ENCODE assay signal across 17 cellular contexts in the genomic region with DNA sequence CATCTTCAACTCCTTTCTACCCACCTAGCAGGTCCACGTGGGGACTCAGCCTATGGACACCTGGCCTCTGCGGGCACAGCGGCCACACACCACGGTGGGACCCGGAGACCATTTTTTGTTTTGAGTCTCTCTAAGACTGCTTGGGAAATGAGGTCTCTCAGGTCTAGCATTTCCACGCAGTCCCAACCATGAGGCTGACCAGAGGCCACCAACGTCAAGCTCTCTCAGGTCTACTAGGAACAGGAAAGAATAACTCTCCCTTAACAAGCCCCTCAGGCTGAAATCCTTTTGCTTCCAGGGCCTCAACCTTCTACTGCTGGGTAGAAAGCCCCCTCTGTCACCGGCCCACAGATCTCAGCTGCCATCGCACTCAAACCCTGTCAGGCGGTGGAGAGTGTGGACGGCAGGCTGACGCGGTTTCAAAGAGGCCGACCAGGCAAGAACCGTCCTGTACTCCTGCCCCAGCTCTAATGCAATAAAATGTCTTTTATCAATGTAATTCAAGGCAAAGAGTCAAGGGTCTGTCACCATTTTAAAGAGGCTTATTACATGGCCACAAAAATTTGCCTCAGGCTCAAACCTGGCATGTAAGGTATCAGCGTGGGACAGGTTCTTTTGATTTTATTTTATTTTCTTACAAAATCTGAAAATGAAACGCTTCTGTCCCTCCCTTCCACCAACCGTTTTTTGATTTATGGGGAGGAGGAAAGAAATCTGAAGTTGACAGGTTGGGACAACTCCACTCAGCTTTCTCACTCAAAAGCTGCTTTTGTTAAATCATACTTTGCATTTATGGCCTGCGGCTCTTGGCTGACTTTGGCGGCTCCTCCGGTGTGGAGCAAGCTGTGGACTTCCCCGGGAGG.
DNase-seq lines count a peak whose midpoint lies in the region; ATAC-seq, FAIRE-seq and TF ChIP-seq lines count a peak whose summit lies in the region.
"Had no signal": no experiment of that assay in that cellular context is flagged by ENCODE, and none has a peak within 500 bp of the region (broad histone marks: within the 10 kb centered on the region; RNA-seq: fewer than 3 reads in every experiment).

No MANE protein-coding gene starts in this region.

- no peak for TF ChIP-seq POLR2A in HepG2 (IDR thresholded peaks at IDR 0.05; ENCODE audit: insufficient read depth in 1 of 2, low read depth in 2 of 2, low read length in 2 of 2)
- no peak for TF ChIP-seq POLR2A in right lobe of liver (IDR thresholded peaks at IDR 0.05)
- no peak for TF ChIP-seq POLR2A in H1 (IDR thresholded peaks at IDR 0.05; ENCODE audit: control extremely low read depth in 1 of 2, low read depth in 2 of 2, low read length in 2 of 2)

- H3K4me1 Mint-ChIP-seq in osteocyte (ENCODE audit: unreplicated experiment): peaks cover 17% of the 10 kb centered on the region

- no peak overlapping the region for H3K27ac Mint-ChIP-seq in osteocyte (ENCODE audit: unreplicated experiment)
- H3K27ac Mint-ChIP-seq: activated naive CD4-positive, alpha-beta T cell treated with anti-CD3 and anti-CD28 coated beads for 36 hours had no signal

- H2AFZ ChIP-seq in HepG2 (ENCODE audit: low read length) (no peak overlapping the region), H1 (ENCODE audit: low read length) (no peak overlapping the region)

- no peak overlapping the region for H2AK5ac ChIP-seq in H1 (ENCODE audit: low read depth, low read length)

- H4K91ac ChIP-seq in H1 (replicated peaks; ENCODE audit: insufficient read length, low read length): no peak overlapping the region

- H3K27ac ChIP-seq in HepG2 (ENCODE audit: extremely low read length, insufficient read depth, low read length) (no peak overlapping the region), right lobe of liver (no peak overlapping the region), H1 (ENCODE audit: low read depth, low read length) (no peak overlapping the region), aorta (ENCODE audit: low read depth in 1 of 2, low read length in 2 of 2) (no peak overlapping the region)

- no peak for DNase-seq in HepG2 (ENCODE audit: low spot score)
- no peak for DNase-seq in right lobe of liver
- no peak for DNase-seq in H1 (ENCODE audit: low read depth in 1 of 2, low spot score in 2 of 2)
- DNase-seq in osteocyte (ENCODE audit: extremely low spot score, unreplicated experiment): peak; percentile 72
- DNase-seq in foreskin fibroblast: no peak
- no peak for DNase-seq in aorta
- DNase-seq in GM20000 (ENCODE audit: low spot score): no peak
- DNase-seq in T-helper 2 cell: no peak
- DNase-seq: activated CD4-positive, CD25-positive, alpha-beta regulatory T cell treated with anti-CD3 and anti-CD28 coated beads, Interleukin-2, amount 50 U/mL, for 72 hours; activated CD8-positive, alpha-beta memory T cell treated with anti-CD3 and anti-CD28 coated beads, Interleukin-2, amount 50 U/mL, for 4 hours; activated naive CD4-positive, alpha-beta T cell treated with anti-CD3 and anti-CD28 coated beads for 36 hours; effector CD8-positive, alpha-beta T cell; foreskin melanocyte; NCI-H187 treated with DMSO at 0.1 percent for 48 hours; NCI-H524 treated with DMSO at 0.1 percent for 48 hours; stimulated activated naive CD4-positive, alpha-beta T cell had no signal

- H3K9me3 ChIP-seq in HepG2 (ENCODE audit: low read length) (no peaks in the 10 kb centered on the region), right lobe of liver (no peaks in the 10 kb centered on the region), H1 (ENCODE audit: insufficient read depth in 2 of 2, low read depth in 1 of 2, low read length in 1 of 2) (no peaks in the 10 kb centered on the region), aorta (ENCODE audit: control insufficient read depth, low read length) (no peaks in the 10 kb centered on the region)

- H3K9ac ChIP-seq in HepG2 (ENCODE audit: insufficient read depth, low read depth, low read length) (no peak overlapping the region), H1 (replicated peaks in 1 of 4; ENCODE audit: extremely low read depth in 1 of 4, low read depth in 3 of 4, low read length in 3 of 4) (no peak overlapping the region)

- no peak for ATAC-seq in HepG2
- ATAC-seq in right lobe of liver: no peak
- ATAC-seq in aorta (ENCODE audit: low FRiP score): no peak

- H3K56ac ChIP-seq in H1 (replicated peaks; ENCODE audit: insufficient read length, low read depth, low read length): no peak overlapping the region

- CTCF ChIA-PET in HepG2 (lab: Yijun Ruan, JAX; ENCODE audit: low intra/inter-chr PET ratio, low total read pairs): no interaction called here
- CTCF ChIA-PET in H1 (lab: Charles Lee; ENCODE audit: partially characterized antibody): interaction anchor here (0.7 to 3.0 kb wide), 5 partner anchors 20 to 326 kb away, joined by 3 to 9 read pairs (median 4); no protein-coding TSS in a partner anchor

- no peak overlapping the region for H3K4me3 Mint-ChIP-seq in osteocyte (ENCODE audit: unreplicated experiment)
- H3K4me3 Mint-ChIP-seq: activated naive CD4-positive, alpha-beta T cell treated with anti-CD3 and anti-CD28 coated beads for 36 hours had no signal

- no peaks in the 10 kb centered on the region for H3K36me3 ChIP-seq in HepG2 (replicated peaks in 1 of 2; ENCODE audit: control insufficient read depth in 1 of 2, insufficient read depth in 2 of 2, low read length in 2 of 2)
- no peaks in the 10 kb centered on the region for H3K36me3 ChIP-seq in right lobe of liver
- H3K36me3 ChIP-seq in H1 (ENCODE audit: control insufficient read depth in 2 of 4, insufficient read depth in 4 of 4, low read length in 3 of 4): no peaks in the 10 kb centered on the region; a peak in 2 of 8 replicates
- H3K36me3 ChIP-seq in aorta (ENCODE audit: control insufficient read depth in 1 of 2, insufficient read depth in 2 of 2, low read length in 1 of 2): no peaks in the 10 kb centered on the region

- H2BK15ac ChIP-seq in H1 (ENCODE audit: low read length): peak overlapping the region; percentile 49; the same call in 1 of the 2 replicates

- TF ChIP-seq EP300 in HepG2 (IDR thresholded peaks at IDR 0.05; ENCODE audit: low read depth in 2 of 2, low read length in 2 of 2) (no peak), HepG2 (CRISPR knock-in tag; IDR thresholded peaks at IDR 0.05; ENCODE audit: borderline replicate concordance) (no peak), H1 (IDR thresholded peaks at IDR 0.05; ENCODE audit: borderline replicate concordance in 1 of 2, low read depth in 2 of 2, low read length in 2 of 2) (no peak)

- no peak overlapping the region; the same call in 1 of the 2 replicates for H2BK5ac ChIP-seq in H1 (ENCODE audit: low read depth, low read length)

- H3K79me1 ChIP-seq in H1 (ENCODE audit: low read depth, low read length): peaks cover 9% of the 10 kb centered on the region

- in situ Hi-C loops in HepG2 (cut with HindIII; ENCODE audit: extremely low pct_ligation_motif_present, low pct_unique_long_range_greater_than_20kb): no loop called here

- H2BK12ac ChIP-seq in H1 (ENCODE audit: low read depth, low read length): no peak overlapping the region

- H3K4ac ChIP-seq in H1 (replicated peaks; ENCODE audit: insufficient read length, low read depth, low read length): no peak overlapping the region

- H3K27me3 ChIP-seq in HepG2 (ENCODE audit: control insufficient read depth in 1 of 2, insufficient read depth in 2 of 2, low read length in 2 of 2): peaks cover 0 to 10% of the 10 kb centered on the region in 2 experiments; a peak in 1 of 5 replicates
- H3K27me3 ChIP-seq in right lobe of liver: no peaks in the 10 kb centered on the region
- H3K27me3 ChIP-seq in H1 (replicated peaks in 1 of 4; ENCODE audit: control insufficient read depth in 3 of 4, extremely low read depth in 1 of 4, insufficient read depth in 3 of 4, low read length in 3 of 4): peaks cover 0 to 2% (median under 1%) of the 10 kb centered on the region in 4 experiments; a peak in 4 of 7 replicates
- H3K27me3 ChIP-seq in aorta (ENCODE audit: control insufficient read depth in 1 of 2, insufficient read depth in 2 of 2, low read length in 1 of 2): no peaks in the 10 kb centered on the region

- H3K14ac ChIP-seq in H1 (ENCODE audit: insufficient read length): no peak overlapping the region

- POLR2A ChIA-PET in HepG2 (lab: Yijun Ruan, JAX): no interaction called here
- POLR2A ChIA-PET in H1 (lab: Charles Lee; ENCODE audit: partially characterized antibody): interaction anchor here (1.8 kb wide), 1 partner anchor 71 kb away, joined by 7 read pairs; no protein-coding TSS in a partner anchor

- H2BK20ac ChIP-seq in H1 (ENCODE audit: low read length): no peak overlapping the region

- H3K79me2 ChIP-seq in HepG2 (ENCODE audit: insufficient read depth, low read length): no peaks in the 10 kb centered on the region
- peaks cover 14 to 84% of the 10 kb centered on the region in 2 experiments for H3K79me2 ChIP-seq in H1 (ENCODE audit: control insufficient read depth in 1 of 2, insufficient read depth in 2 of 2, low read length in 2 of 2)

- H3K4me2 ChIP-seq in HepG2 (ENCODE audit: low read depth, low read length) (no peak overlapping the region), H1 (ENCODE audit: insufficient read depth in 1 of 2, low read depth in 2 of 2, low read length in 2 of 2) (no peak overlapping the region)

- intact Hi-C loops in HepG2 (cut with micrococcal nuclease; ENCODE audit: unreplicated experiment): no loop called here
- intact Hi-C loops in right lobe of liver (cut with DNase I): no loop called here
- intact Hi-C loops in aorta (cut with DNase I): no loop called here

- H3K4me3 ChIP-seq in HepG2 (replicated peaks in 1 of 3; ENCODE audit: insufficient read depth in 1 of 3, low read depth in 2 of 3, low read length in 3 of 3) (no peak overlapping the region), right lobe of liver (no peak overlapping the region), H1 (ENCODE audit: extremely low read depth in 1 of 4, insufficient read depth in 2 of 4, low read depth in 3 of 4, low read length in 4 of 4) (no peak overlapping the region), foreskin fibroblast (ENCODE audit: low read depth in 1 of 2, low read length in 2 of 2) (no peak overlapping the region), aorta (ENCODE audit: low read length in 2 of 2) (no peak overlapping the region)

- H3K23ac ChIP-seq in H1 (ENCODE audit: insufficient read length): no peak overlapping the region

- no TSS peak for BruUV-seq in HepG2 (replicated peaks; lab: Mats Ljungman, UMichigan)

- H4K20me1 ChIP-seq in HepG2 (ENCODE audit: insufficient read depth, low read length) (no peaks in the 10 kb centered on the region), H1 (replicated peaks in 1 of 2; ENCODE audit: control insufficient read depth in 1 of 2, insufficient read depth in 2 of 2, low read length in 2 of 2) (peaks cover 23 to 27% of the 10 kb centered on the region in 2 experiments)

- WGBS in HepG2 (ENCODE audit: low lambda C conversion rate): 85% methylated on average over 22 of the region's 22 CpGs
- WGBS in right lobe of liver (ENCODE audit: insufficient coverage, low coverage, low lambda C conversion rate, missing lambda C conversion rate): 93% methylated on average over 20 of the region's 22 CpGs
- WGBS in H1 (ENCODE audit: extremely low coverage in 1 of 2, insufficient coverage in 1 of 2, insufficient read length in 1 of 2, insufficient replicate concordance in 2 of 2, low coverage in 1 of 2, low lambda C conversion rate in 2 of 2, missing lambda C conversion rate in 1 of 2), 2 experiments: 89% methylated on average over 22 of the region's 22 CpGs; no CpG with 5 or more reads in 1 of the 2 experiments
- WGBS in aorta, 2 donors: 73 to 87% methylated on average over 22 of the region's 22 CpGs

- H3K4me1 ChIP-seq in HepG2 (ENCODE audit: insufficient read depth, low read length) (peaks cover 57% of the 10 kb centered on the region), right lobe of liver (peaks cover 0 to 19% (median 2%) of the 10 kb centered on the region in 4 donors), H1 (replicated peaks in 1 of 4; ENCODE audit: control insufficient read depth in 3 of 4, insufficient read depth in 4 of 4, low read length in 3 of 4) (peaks cover 21 to 33% (median 31%) of the 10 kb centered on the region in 4 experiments), aorta (ENCODE audit: control insufficient read depth in 1 of 2, insufficient read depth in 2 of 2, low read length in 2 of 2) (no peaks in the 10 kb centered on the region)

- TF ChIP-seq RAD21 in HepG2 (CRISPR knock-in tag; IDR thresholded peaks at IDR 0.05): no peak
- TF ChIP-seq RAD21 in H1 (IDR thresholded peaks at IDR 0.05 in 1 of 2, conservative IDR thresholded peaks at IDR 0.05 in 1 of 2; ENCODE audit: low read depth in 2 of 2, low read length in 2 of 2): no peak

- H2BK120ac ChIP-seq in H1 (replicated peaks; ENCODE audit: low read depth, low read length): no peak overlapping the region

- no peaks in the 10 kb centered on the region for H3K36me3 Mint-ChIP-seq in osteocyte (ENCODE audit: unreplicated experiment)

- FAIRE-seq in HepG2 (lab: Jason Lieb, UNC): no peak
- FAIRE-seq in H1 (lab: Jason Lieb, UNC): no peak
- FAIRE-seq: A204.1 had no signal

- H3K23me2 ChIP-seq in H1 (ENCODE audit: low read depth, low read length): no peaks in the 10 kb centered on the region

- H3K27me3 Mint-ChIP-seq in osteocyte (ENCODE audit: unreplicated experiment): no peaks in the 10 kb centered on the region

- no peak overlapping the region for H4K5ac ChIP-seq in H1 (ENCODE audit: insufficient read length, low read depth, low read length)

- TF ChIP-seq CTCF in HepG2 (CRISPR knock-in tag; IDR thresholded peaks at IDR 0.05) (no peak), right lobe of liver (IDR thresholded peaks at IDR 0.05) (no peak), H1 (IDR thresholded peaks at IDR 0.05; ENCODE audit: control extremely low read depth in 1 of 3, insufficient read depth in 1 of 3, low read depth in 1 of 3, low read length in 3 of 3) (no peak), osteocyte (IDR thresholded peaks at IDR 0.05) (no peak), foreskin fibroblast (IDR thresholded peaks at IDR 0.05; ENCODE audit: low read depth, low read length) (no peak), GM20000 (IDR thresholded peaks at IDR 0.05; ENCODE audit: extremely low read depth, missing control alignments) (no peak)

- no peaks in the 10 kb centered on the region for H3K9me3 Mint-ChIP-seq in osteocyte (ENCODE audit: unreplicated experiment)
- H3K9me3 Mint-ChIP-seq: activated naive CD4-positive, alpha-beta T cell treated with anti-CD3 and anti-CD28 coated beads for 36 hours had no signal

- H4K8ac ChIP-seq in H1 (ENCODE audit: extremely low read depth, insufficient read depth, low read length): no peak overlapping the region

- H3K18ac ChIP-seq in H1 (ENCODE audit: extremely low read depth, low read length): no peak overlapping the region; the same call in 1 of the 2 replicates
